Comparison of ENCODE assay signal across 11 cellular contexts in genomic region chr10:80416401-80417098, GRCh38. TPM values are rescaled to one million over a fixed set of nuclear protein-coding genes. Genes with fewer than 3 reads are reported as not detected.
DNase-seq lines count a peak whose midpoint lies in the region; ATAC-seq and TF ChIP-seq lines count a peak whose summit lies in the region.
"Had no signal": no experiment of that assay in that cellular context is flagged by ENCODE, and none has a peak within 500 bp of the region (broad histone marks: within the 10 kb centered on the region; RNA-seq: fewer than 3 reads in every experiment).

No MANE protein-coding gene starts in this region.

- DNase-seq in WTC11 (ENCODE audit: low spot score) (peak; percentile 22), esophagus muscularis mucosa (ENCODE audit: extremely low spot score) (no peak), lung microvascular endothelial cell (ENCODE audit: low read depth in 2 of 2) (peak; percentile 46 to 67), NK-92 (lab: John Stamatoyannopoulos, UW; ENCODE audit: unreplicated experiment) (no peak)
- no peak for DNase-seq in activated CD4-positive, alpha-beta memory T cell treated with anti-CD3 and anti-CD28 coated beads for 36 hours

- no peak overlapping the region for H3K27ac Mint-ChIP-seq in WTC11
- no peak overlapping the region for H3K27ac Mint-ChIP-seq in activated CD4-positive, alpha-beta memory T cell treated with anti-CD3 and anti-CD28 coated beads for 36 hours

- peaks cover 68% of the 10 kb centered on the region for H3K4me1 Mint-ChIP-seq in WTC11
- peaks cover 5% of the 10 kb centered on the region for H3K4me1 Mint-ChIP-seq in activated CD4-positive, alpha-beta memory T cell treated with anti-CD3 and anti-CD28 coated beads for 36 hours (ENCODE audit: low read depth)

- H3K36me3 ChIP-seq in esophagus muscularis mucosa = peaks cover 0 to 9% (median 5%) of the 10 kb centered on the region in 4 donors
- peaks cover 4 to 17% (median 15%) of the 10 kb centered on the region in 5 donors for H3K36me3 ChIP-seq in subcutaneous abdominal adipose tissue (ENCODE audit: control insufficient read depth in 5 of 5, insufficient read depth in 5 of 5, low read length in 5 of 5)

- CTCF ChIA-PET in WTC11 (lab: Charles Lee) = interaction anchor here (0.6 kb wide), 1 partner anchor 89 kb away, joined by 3 read pairs; no protein-coding TSS in a partner anchor
- CTCF ChIA-PET in activated CD4-positive, alpha-beta memory T cell treated with anti-CD3 and anti-CD28 coated beads for 36 hours (lab: Charles Lee) = no interaction called here

- peak overlapping the region; percentile 57 for H3K4me3 Mint-ChIP-seq in WTC11
- H3K4me3 Mint-ChIP-seq in activated CD4-positive, alpha-beta memory T cell treated with anti-CD3 and anti-CD28 coated beads for 36 hours = no peak overlapping the region

- H3K4me3 ChIP-seq in esophagus muscularis mucosa = no peak overlapping the region
- H3K4me3 ChIP-seq in subcutaneous abdominal adipose tissue (ENCODE audit: low read depth in 1 of 5, low read length in 5 of 5) = peak overlapping the region in 4 of 5 donors; percentile 14 to 52 (median 27)
- H3K4me3 ChIP-seq: coronary artery had no signal

- TF ChIP-seq EP300 in esophagus muscularis mucosa (IDR thresholded peaks at IDR 0.05) = no peak

- POLR2A ChIA-PET in WTC11 (lab: Charles Lee) = no interaction called here
- POLR2A ChIA-PET in activated CD4-positive, alpha-beta memory T cell treated with anti-CD3 and anti-CD28 coated beads for 36 hours (lab: Charles Lee) = no interaction called here

- peaks cover 3% of the 10 kb centered on the region for H3K36me3 Mint-ChIP-seq in WTC11
- no peaks in the 10 kb centered on the region for H3K36me3 Mint-ChIP-seq in activated CD4-positive, alpha-beta memory T cell treated with anti-CD3 and anti-CD28 coated beads for 36 hours

- H3K27me3 Mint-ChIP-seq in WTC11 (ENCODE audit: low read depth) = peaks cover 22% of the 10 kb centered on the region
- H3K27me3 Mint-ChIP-seq in activated CD4-positive, alpha-beta memory T cell treated with anti-CD3 and anti-CD28 coated beads for 36 hours = no peaks in the 10 kb centered on the region

- intact Hi-C loops in esophagus muscularis mucosa (cut with DNase I) = no loop called here
- intact Hi-C loops in activated CD4-positive, alpha-beta memory T cell treated with anti-CD3 and anti-CD28 coated beads for 36 hours (cut with micrococcal nuclease) = no loop called here

- no peaks in the 10 kb centered on the region for H3K9me3 Mint-ChIP-seq in WTC11
- no peaks in the 10 kb centered on the region for H3K9me3 Mint-ChIP-seq in activated CD4-positive, alpha-beta memory T cell treated with anti-CD3 and anti-CD28 coated beads for 36 hours

- peak overlapping the region in 2 of 5 donors; percentile 44 to 45 for H3K9ac ChIP-seq in subcutaneous abdominal adipose tissue (ENCODE audit: low read length in 5 of 5)

- no peak for TF ChIP-seq POLR2A in esophagus muscularis mucosa (IDR thresholded peaks at IDR 0.05; ENCODE audit: low read depth)

- H3K27ac ChIP-seq in esophagus muscularis mucosa (replicated peaks in 1 of 4) (peak overlapping the region in 3 of 4 donors; percentile 30 to 65 (median 51)), subcutaneous abdominal adipose tissue (ENCODE audit: low read depth, low read length) (peak overlapping the region; percentile 97)
- H3K27ac ChIP-seq: coronary artery had no signal

- H3K4me1 ChIP-seq in esophagus muscularis mucosa = peaks cover 49 to 53% (median 49%) of the 10 kb centered on the region in 4 donors
- H3K4me1 ChIP-seq in subcutaneous abdominal adipose tissue (ENCODE audit: control insufficient read depth in 5 of 5, insufficient read depth in 5 of 5, low read length in 5 of 5) = peaks cover 28 to 86% (median 79%) of the 10 kb centered on the region in 5 donors

- H3K27me3 ChIP-seq in esophagus muscularis mucosa (no peaks in the 10 kb centered on the region), subcutaneous abdominal adipose tissue (ENCODE audit: control insufficient read depth in 5 of 5, insufficient read depth in 4 of 5, low read length in 5 of 5) (no peaks in the 10 kb centered on the region)

- H3K9me3 ChIP-seq in esophagus muscularis mucosa = no peaks in the 10 kb centered on the region
- H3K9me3 ChIP-seq in subcutaneous abdominal adipose tissue (ENCODE audit: control insufficient read depth in 5 of 5, low read length in 5 of 5) = no peaks in the 10 kb centered on the region

- ATAC-seq in WTC11 (no peak), esophagus mucosa (no peak), GM19395 (IDR thresholded peaks at IDR 0.05; ENCODE audit: unreplicated experiment) (no peak)

- TF ChIP-seq CTCF in WTC11 (IDR thresholded peaks at IDR 0.05) (no peak), esophagus muscularis mucosa (IDR thresholded peaks at IDR 0.05) (no peak)

- WGBS in esophagus muscularis mucosa = 46% methylated on average over 15 of the region's 15 CpGs

TF ChIP-seq in WTC11, 78 proteins besides CTCF, POLR2A, EP300 and RAD21:
- TF ChIP-seq MAX (CRISPR knock-in tag; IDR thresholded peaks at IDR 0.05) (no peak), NR3C1 (CRISPR knock-in tag; conservative IDR thresholded peaks at IDR 0.05; ENCODE audit: low read depth) (no peak), HMGA2 (CRISPR knock-in tag; IDR thresholded peaks at IDR 0.05) (no peak)
TF ChIP-seq in WTC11: peak in this region for 0.

RNA-seq across cellular contexts. Expression of gene PRXL2A, which starts 8.2 kb away (rescaled TPM):
- total RNA-seq in WTC11 (2021) (46.6 to 56.5 TPM (median 52.4 TPM) in 3 replicates), esophagus muscularis mucosa (10 to 100 TPM; 15.4 to 26.6 (median 25.5) TPM), lung microvascular endothelial cell (92.8 and 195 TPM in 2 replicates), esophagus mucosa (209 TPM)
- 10 to 100 TPM in 1 of 2 experiments, 1 to 10 TPM in 1; 9.5 to 10.1 TPM for total RNA-seq in activated CD4-positive, alpha-beta memory T cell treated with anti-CD3 and anti-CD28 coated beads for 36 hours

RNA-seq across cellular contexts. Expression of gene TSPAN14, which starts 37.6 kb away (rescaled TPM):
- total RNA-seq in WTC11 (2021) (64.0 to 73.5 TPM (median 72.1 TPM) in 3 replicates), esophagus muscularis mucosa (10 to 100 TPM; 17.9 to 50.5 (median 38.4) TPM), lung microvascular endothelial cell (35.7 and 60.9 TPM in 2 replicates), esophagus mucosa (94.6 TPM)
- 10 to 100 TPM; 48.9 to 51.8 TPM for total RNA-seq in activated CD4-positive, alpha-beta memory T cell treated with anti-CD3 and anti-CD28 coated beads for 36 hours

RNA-seq across cellular contexts. Expression of gene DYDC2, which starts 60.0 kb away (rescaled TPM):
- 1.9 to 3.3 TPM (median 2.4 TPM) in 3 replicates for total RNA-seq in WTC11 (2021)
- not detected for total RNA-seq in esophagus muscularis mucosa
- not detected in 2 replicates for total RNA-seq in lung microvascular endothelial cell
- total RNA-seq in esophagus mucosa = not detected
- not detected for total RNA-seq in activated CD4-positive, alpha-beta memory T cell treated with anti-CD3 and anti-CD28 coated beads for 36 hours
- total RNA-seq: subcutaneous adipose tissue had no signal

RNA-seq across cellular contexts. Expression of gene DYDC1, which starts 60.0 kb away (rescaled TPM):
- total RNA-seq in WTC11 (2021) (0.50 to 0.52 TPM in 2 of 3 replicates, not detected in the other), esophagus muscularis mucosa (not detected), lung microvascular endothelial cell (not detected in 2 replicates), esophagus mucosa (not detected)
- total RNA-seq in activated CD4-positive, alpha-beta memory T cell treated with anti-CD3 and anti-CD28 coated beads for 36 hours = not detected
- total RNA-seq: kidney epithelial cell, subcutaneous adipose tissue had no signal

Comparison
In these comparisons a context has a peak if more than half of its experiments do, and no peak if none do; other contexts are left out.
1. DNase-seq: peak in WTC11 (single experiment) and lung microvascular endothelial cell (2 of 2); none in esophagus muscularis mucosa (single experiment), NK-92 (single experiment) and activated CD4-positive, alpha-beta memory T cell treated with anti-CD3 and anti-CD28 coated beads for 36 hours (single experiment).
2. H3K4me3 ChIP-seq: peak in subcutaneous abdominal adipose tissue (4 of 5); none in esophagus muscularis mucosa (0 of 4).